In the genomic region with DNA sequence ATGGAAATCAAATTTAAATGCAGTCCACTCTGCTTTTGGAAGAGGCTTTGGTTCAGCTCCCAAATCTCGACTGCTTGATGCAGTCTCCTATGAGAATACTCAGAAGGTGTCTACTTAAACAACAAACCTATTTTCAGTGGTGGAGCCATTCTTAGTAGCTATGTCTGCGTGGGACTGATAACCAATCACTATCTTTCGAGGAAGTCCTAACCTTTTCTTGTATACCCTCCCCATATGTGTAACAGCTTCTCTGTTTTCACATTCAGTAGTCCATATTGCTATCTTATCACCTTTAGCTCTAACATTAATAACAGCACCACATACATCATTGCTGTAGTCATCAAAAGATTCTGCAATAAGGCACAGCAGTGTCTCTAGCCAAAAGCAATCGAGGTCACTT, we compare ENCODE assay signal across 28 cellular contexts.
"Had no signal": no experiment of that assay in that cellular context is flagged by ENCODE, and none has a peak within 500 bp of the region (broad histone marks: within the 10 kb centered on the region; RNA-seq: fewer than 3 reads in every experiment).

No MANE protein-coding gene starts in this region.

- H3K27me3 ChIP-seq: hepatocyte, pancreas, stomach, testis, thyroid gland, transverse colon, upper lobe of left lung had no signal

- H3K4me2 ChIP-seq: hepatocyte had no signal

- H3K9me3 ChIP-seq: mucosa of descending colon, prostate gland, testis, thyroid gland had no signal

- ATAC-seq: mucosa of descending colon; naive thymus-derived CD4-positive, alpha-beta T cell; natural killer cell treated with Interleukin-12 subunit alpha and Interleukin-12 subunit beta and Interleukin-15 and Interleukin-18, amount 100 ng/mL, for 72 hours; pancreas; right cardiac atrium; sciatic nerve; stimulated activated naive B cell treated with anti-CD40 and anti-IgM and Interleukin-4, amounts not matched to agents 10 μg/mL and 1 μg/mL and 100 μg/mL, for 72 hours; stimulated activated naive CD8-positive, alpha-beta T cell treated with anti-CD3 and anti-CD28 coated beads, Interleukin-15, Interleukin-2, amounts not matched to agents 100 U/mL and 50 U/mL, for 24 hours had no signal

- H3K27ac ChIP-seq: hepatocyte, left ventricle myocardium inferior, pancreas, prostate gland, skin epidermis, stomach, testis, thyroid gland, transverse colon, upper lobe of left lung had no signal

- H3K4me3 ChIP-seq: hepatocyte, left ventricle myocardium inferior, lung, mucosa of descending colon, pancreas, prostate gland, skin epidermis, stomach, testis, thyroid gland, transverse colon, upper lobe of left lung had no signal

- H3K79me2 ChIP-seq: hepatocyte had no signal

- H2AFZ ChIP-seq: hepatocyte had no signal

- H3K4me1 ChIP-seq: left ventricle myocardium inferior, pancreas, prostate gland, stomach, testis, thyroid gland, transverse colon, upper lobe of left lung had no signal

- DNase-seq: islet precursor cell; left ventricle myocardium inferior; mesendoderm; midbrain; mucosa of descending colon; naive thymus-derived CD4-positive, alpha-beta T cell; nucleus accumbens; pancreas; posterior cingulate gyrus; retina; right cardiac atrium; stimulated activated CD4-positive, alpha-beta T cell treated with anti-CD3 and anti-CD28 coated beads, Interleukin-12 subunit alpha, Interleukin-12 subunit beta, amount 100 ng/mL, for 4 hours; stimulated activated CD4-positive, alpha-beta T cell treated with anti-CD3 and anti-CD28 coated beads, Interleukin-15, amount 100 ng/mL, for 24 hours; stimulated activated CD4-positive, alpha-beta T cell treated with anti-CD3 and anti-CD28 coated beads, Interleukin-2, amount 100 ng/mL, for 24 hours; stimulated activated CD4-positive, alpha-beta T cell treated with anti-CD3 and anti-CD28 coated beads, Interleukin-4, amount 100 ng/mL, for 1 hour; stimulated activated naive B cell treated with anti-CD40 and anti-IgM and Interleukin-4, amounts not matched to agents 10 μg/mL and 1 μg/mL and 100 μg/mL, for 72 hours; stimulated activated naive CD8-positive, alpha-beta T cell treated with anti-CD3 and anti-CD28 coated beads, Interleukin-15, Interleukin-2, amounts not matched to agents 100 U/mL and 50 U/mL, for 24 hours; stomach; testis; thyroid gland; transverse colon; upper lobe of left lung had no signal

- FAIRE-seq: pancreas had no signal

- H3K36me3 ChIP-seq: left ventricle myocardium inferior, pancreas, prostate gland, stomach, thyroid gland, transverse colon, upper lobe of left lung had no signal
